Comparison of ENCODE assay signal across 8 cellular contexts in the genomic region with DNA sequence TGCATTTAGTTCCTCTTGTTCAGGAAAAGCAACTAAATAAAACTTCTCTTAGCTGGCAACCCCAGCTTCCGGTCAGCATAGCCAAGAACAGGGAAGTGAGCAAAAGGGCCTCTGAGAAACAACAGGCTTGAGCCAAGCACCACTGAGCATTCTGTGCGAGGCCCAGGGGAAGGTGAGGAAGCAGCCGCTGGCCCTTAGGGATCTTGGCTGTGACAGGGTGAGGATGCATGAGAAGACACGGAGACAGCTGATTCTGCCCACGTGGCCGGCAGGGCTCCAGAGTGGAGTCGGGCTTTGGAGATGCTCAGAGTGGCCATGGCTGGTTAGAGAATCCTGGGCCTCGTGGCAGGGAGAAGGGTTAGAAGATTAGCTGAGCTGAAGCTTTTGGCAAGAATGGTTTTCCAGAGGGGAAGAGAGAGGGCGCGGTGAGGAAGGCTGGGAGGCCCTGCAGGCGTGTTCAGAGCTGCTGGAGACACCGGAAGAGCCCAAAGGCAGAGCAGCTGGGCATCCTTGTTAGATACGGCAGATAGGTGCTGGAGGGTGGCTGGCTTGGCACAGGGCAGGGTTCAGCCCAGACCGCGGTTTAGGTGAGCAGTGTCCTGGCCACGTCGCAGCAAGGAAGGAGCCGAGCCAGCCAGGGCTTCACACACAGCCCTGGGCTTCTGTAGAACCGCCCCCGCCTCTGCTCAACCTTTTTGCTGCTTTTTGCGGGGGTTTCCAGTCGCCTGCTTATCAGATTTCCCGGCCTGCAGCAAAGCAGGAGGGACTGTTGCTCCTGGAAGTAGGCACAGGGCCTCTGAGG. TPM values are rescaled to one million over a fixed set of nuclear protein-coding genes. Genes with fewer than 3 reads are reported as not detected.
DNase-seq lines count a peak whose midpoint lies in the region; ATAC-seq, FAIRE-seq and TF ChIP-seq lines count a peak whose summit lies in the region.

No MANE protein-coding gene starts in this region.

- no peak overlapping the region for H3K4me3 ChIP-seq in NT2/D1 (ENCODE audit: insufficient read length, low read depth)
- H3K4me3 ChIP-seq in coronary artery = peak overlapping the region; percentile 44
- H3K4me3 ChIP-seq in mesendoderm (ENCODE audit: low read length) = no peak overlapping the region

- no peak overlapping the region for H4K5ac ChIP-seq in mesendoderm (ENCODE audit: low read length)

- H3K9me3 ChIP-seq in NT2/D1 (ENCODE audit: insufficient read depth, low read length) = no peaks in the 10 kb centered on the region

- H3K79me1 ChIP-seq in mesendoderm (ENCODE audit: low read length) = peaks cover 35% of the 10 kb centered on the region

- H3K27me3 ChIP-seq in NT2/D1 (ENCODE audit: insufficient read depth, insufficient read length) (no peaks in the 10 kb centered on the region), mesendoderm (ENCODE audit: insufficient read depth, low read length, poor library complexity) (no peaks in the 10 kb centered on the region)

- WGBS in mesendoderm (ENCODE audit: extremely low coverage, insufficient coverage, low lambda C conversion rate) = no CpG with 5 or more reads among the region's 23 CpGs

- no peak overlapping the region for H3K4me2 ChIP-seq in mesendoderm (ENCODE audit: low read length)

- H2BK120ac ChIP-seq in mesendoderm (ENCODE audit: low read depth, low read length) = no peak overlapping the region

- no peak for ATAC-seq in GM18907 (IDR thresholded peaks at IDR 0.05; ENCODE audit: unreplicated experiment)

- H2AK5ac ChIP-seq in mesendoderm (ENCODE audit: low read length) = no peak overlapping the region

- H2BK15ac ChIP-seq in mesendoderm (replicated peaks; ENCODE audit: low read depth) = no peak overlapping the region

- no peak overlapping the region for H3K56ac ChIP-seq in mesendoderm (ENCODE audit: low read length)

- peak overlapping the region; percentile 65 for H3K4me3 Mint-ChIP-seq in type B pancreatic cell

- H3K36me3 Mint-ChIP-seq in type B pancreatic cell = peaks cover 7% of the 10 kb centered on the region

- H3K27me3 Mint-ChIP-seq in type B pancreatic cell = no peaks in the 10 kb centered on the region

- H3K27ac Mint-ChIP-seq in type B pancreatic cell = peak overlapping the region; percentile 71

- H3K18ac ChIP-seq in mesendoderm (ENCODE audit: low read length) = no peak overlapping the region

- H3K9me3 Mint-ChIP-seq in type B pancreatic cell = no peaks in the 10 kb centered on the region

- TF ChIP-seq CTCF in coronary artery (IDR thresholded peaks at IDR 0.05) (no peak), type B pancreatic cell (conservative IDR thresholded peaks at IDR 0.05) (no peak), D721Med (IDR thresholded peaks at IDR 0.05; ENCODE audit: insufficient read depth, missing control alignments) (no peak)

- H3K9ac ChIP-seq in NT2/D1 (ENCODE audit: insufficient read length, low read depth) (peak overlapping the region; percentile 51), mesendoderm (ENCODE audit: low read length) (peak overlapping the region; percentile 22)

- no peak for FAIRE-seq in D721Med (lab: Jason Lieb, UNC)

- H3K27ac ChIP-seq in coronary artery (peak overlapping the region; percentile 73 to 95), mesendoderm (ENCODE audit: low read depth, low read length) (no peak overlapping the region)

- H3K4ac ChIP-seq in mesendoderm (ENCODE audit: low read depth, low read length) = no peak overlapping the region

- H2BK5ac ChIP-seq in mesendoderm (ENCODE audit: low read length) = no peak overlapping the region

- H3K23ac ChIP-seq in mesendoderm (ENCODE audit: low read length) = no peak overlapping the region

- peaks cover 55% of the 10 kb centered on the region for H3K4me1 Mint-ChIP-seq in type B pancreatic cell (ENCODE audit: unreplicated experiment)

- no peak overlapping the region for H4K8ac ChIP-seq in mesendoderm (ENCODE audit: low read depth, low read length)

- DNase-seq in AG08396 (ENCODE audit: low spot score) (peak; percentile 78), NT2/D1 (ENCODE audit: low read depth, low spot score) (no peak), coronary artery (ENCODE audit: low spot score) (peak; percentile 85), mesendoderm (peak; percentile 25), type B pancreatic cell (ENCODE audit: extremely low spot score, unreplicated experiment) (no peak), D721Med (ENCODE audit: insufficient read length, low spot score) (no peak), NAMALWA (ENCODE audit: low spot score) (no peak)

- peaks cover 88% of the 10 kb centered on the region for H3K36me3 ChIP-seq in NT2/D1 (ENCODE audit: insufficient read depth, insufficient read length, low read length)
- peaks cover 9% of the 10 kb centered on the region for H3K36me3 ChIP-seq in mesendoderm (ENCODE audit: control insufficient read depth, insufficient read depth, low read length)

- H3K79me2 ChIP-seq in mesendoderm (ENCODE audit: control insufficient read depth, insufficient read depth, low read length) = peaks cover 28% of the 10 kb centered on the region

- peaks cover 20% of the 10 kb centered on the region for H3K4me1 ChIP-seq in NT2/D1 (ENCODE audit: insufficient read depth, insufficient read length)
- H3K4me1 ChIP-seq in mesendoderm (ENCODE audit: control insufficient read depth, low read depth, low read length) = no peaks in the 10 kb centered on the region

RNA-seq across cellular contexts. Expression of a gene that starts 17.3 kb away (rescaled TPM):
- polyA plus RNA-seq in mesendoderm (2013, experiment 1 of 2) = 26.9 TPM
- polyA plus RNA-seq in mesendoderm (2013, experiment 2 of 2) = 25.8 TPM
- 72.1 and 76.5 TPM in 2 replicates for total RNA-seq in type B pancreatic cell (ENCODE audit: low replicate concordance)

RNA-seq across cellular contexts. Expression of a gene that starts 46.9 kb away (rescaled TPM):
- 6.9 TPM for polyA plus RNA-seq in mesendoderm (2013, experiment 1 of 2)
- 6.7 TPM for polyA plus RNA-seq in mesendoderm (2013, experiment 2 of 2)
- total RNA-seq in type B pancreatic cell (ENCODE audit: low replicate concordance) = 6.4 and 14.8 TPM in 2 replicates

RNA-seq across cellular contexts. Expression of a gene that starts 58.0 kb away (rescaled TPM):
- 0.01 TPM for polyA plus RNA-seq in mesendoderm (2013, experiment 1 of 2)
- polyA plus RNA-seq in mesendoderm (2013, experiment 2 of 2) = 0.03 TPM
- 0.12 and 0.43 TPM in 2 replicates for total RNA-seq in type B pancreatic cell (ENCODE audit: low replicate concordance)

Comparison
In these comparisons a context has a peak if more than half of its experiments do, and no peak if none do; other contexts are left out.
1. DNase-seq: peak in AG08396 (single experiment), coronary artery (single experiment) and mesendoderm (single experiment); none in NT2/D1 (single experiment), type B pancreatic cell (single experiment), D721Med (single experiment) and NAMALWA (single experiment).